17 cellular contexts compared by ENCODE assay signal in genomic region chr9:135275163-135275925, GRCh38.
A peak's percentile ranks its signal among the peaks of the same experiment; 100 is the strongest.
DNase-seq lines count a peak whose midpoint lies in the region; ATAC-seq and TF ChIP-seq lines count a peak whose summit lies in the region.
"Had no signal": no experiment of that assay in that cellular context is flagged by ENCODE, and none has a peak within 500 bp of the region (broad histone marks: within the 10 kb centered on the region; RNA-seq: fewer than 3 reads in every experiment).

No MANE protein-coding gene starts in this region.

- H3K27ac ChIP-seq in layer of hippocampus (ENCODE audit: low read depth, low read length) (peak overlapping the region; percentile 4), temporal lobe (ENCODE audit: low read depth, low read length) (peak overlapping the region; percentile 30), esophagus squamous epithelium (no peak overlapping the region)
- no peak overlapping the region for H3K27ac ChIP-seq in CD8-positive, alpha-beta memory T cell (ENCODE audit: low read depth, low read length)
- H3K27ac ChIP-seq: brain microvascular endothelial cell had no signal

- POLR2A ChIA-PET in CD8-positive, alpha-beta memory T cell (lab: Charles Lee), result no interaction called here

- ATAC-seq in effector memory CD8-positive, alpha-beta T cell (replicated peaks), result no peak
- ATAC-seq: activated CD4-positive, alpha-beta T cell treated with anti-CD3 and anti-CD28 coated beads for 36 hours had no signal

- H3K4me1 ChIP-seq in CD8-positive, alpha-beta memory T cell (ENCODE audit: insufficient read depth, low read length), result no peaks in the 10 kb centered on the region
- peaks cover 0 to 14% (median 9%) of the 10 kb centered on the region in 3 donors for H3K4me1 ChIP-seq in esophagus squamous epithelium

- CTCF ChIA-PET in CD8-positive, alpha-beta memory T cell (lab: Charles Lee), result no interaction called here

- H3K4me1 Mint-ChIP-seq in effector memory CD8-positive, alpha-beta T cell (ENCODE audit: low read depth in 2 of 2), result no peaks in the 10 kb centered on the region
- H3K4me1 Mint-ChIP-seq in CD8-positive, alpha-beta memory T cell, result no peaks in the 10 kb centered on the region
- H3K4me1 Mint-ChIP-seq: activated CD4-positive, alpha-beta T cell treated with anti-CD3 and anti-CD28 coated beads for 36 hours; activated naive CD4-positive, alpha-beta T cell treated with anti-CD3 and anti-CD28 coated beads, Interleukin-2, amount 50 U/mL, for 24 hours; CD4-positive, alpha-beta memory T cell had no signal

- peaks cover 45 to 95% of the 10 kb centered on the region in 2 donors for H3K27me3 Mint-ChIP-seq in effector memory CD8-positive, alpha-beta T cell
- peaks cover 3 to 22% of the 10 kb centered on the region in 2 donors for H3K27me3 Mint-ChIP-seq in CD8-positive, alpha-beta memory T cell

- H3K9me3 ChIP-seq in CD8-positive, alpha-beta memory T cell (ENCODE audit: low read length), result no peaks in the 10 kb centered on the region
- H3K9me3 ChIP-seq in esophagus squamous epithelium, result no peaks in the 10 kb centered on the region
- H3K9me3 ChIP-seq: MG63 had no signal

- 51 to 56% methylated on average over 5 to 8 of the region's 18 CpGs for WGBS in esophagus squamous epithelium, 2 donors

- H3K4me3 Mint-ChIP-seq in effector memory CD8-positive, alpha-beta T cell, result no peak overlapping the region
- H3K4me3 Mint-ChIP-seq in CD8-positive, alpha-beta memory T cell, result no peak overlapping the region
- H3K4me3 Mint-ChIP-seq: activated CD4-positive, alpha-beta T cell treated with anti-CD3 and anti-CD28 coated beads for 36 hours; activated naive CD4-positive, alpha-beta T cell treated with anti-CD3 and anti-CD28 coated beads, Interleukin-2, amount 50 U/mL, for 24 hours; CD4-positive, alpha-beta memory T cell; H9; T-helper 2 cell treated with Interferon-gamma antibody and Interleukin-4, amounts not matched to agents 5 μg/mL and 100 μg/mL, for 36 hours had no signal

- intact Hi-C loops in esophagus squamous epithelium (cut with DNase I), result no loop called here

- H3K36me3 Mint-ChIP-seq in effector memory CD8-positive, alpha-beta T cell (ENCODE audit: insufficient read depth), result no peaks in the 10 kb centered on the region
- no peaks in the 10 kb centered on the region for H3K36me3 Mint-ChIP-seq in CD8-positive, alpha-beta memory T cell
- H3K36me3 Mint-ChIP-seq: activated naive CD4-positive, alpha-beta T cell treated with anti-CD3 and anti-CD28 coated beads, Interleukin-2, amount 50 U/mL, for 24 hours; CD4-positive, alpha-beta memory T cell had no signal

- no peak overlapping the region for H3K4me3 ChIP-seq in CD8-positive, alpha-beta memory T cell (ENCODE audit: low read length)
- H3K4me3 ChIP-seq in esophagus squamous epithelium, result no peak overlapping the region
- H3K4me3 ChIP-seq: MG63 had no signal

- no peaks in the 10 kb centered on the region for H3K9me3 Mint-ChIP-seq in effector memory CD8-positive, alpha-beta T cell
- peaks cover 0 to 2% (median 0%) of the 10 kb centered on the region in 5 donors for H3K9me3 Mint-ChIP-seq in CD8-positive, alpha-beta memory T cell
- H3K9me3 Mint-ChIP-seq: activated naive CD4-positive, alpha-beta T cell treated with anti-CD3 and anti-CD28 coated beads, Interleukin-2, amount 50 U/mL, for 24 hours; T-helper 2 cell treated with Interferon-gamma antibody and Interleukin-4, amounts not matched to agents 5 μg/mL and 100 μg/mL, for 36 hours had no signal

- no peak overlapping the region for H3K27ac Mint-ChIP-seq in effector memory CD8-positive, alpha-beta T cell
- no peak overlapping the region for H3K27ac Mint-ChIP-seq in CD8-positive, alpha-beta memory T cell
- H3K27ac Mint-ChIP-seq: activated CD4-positive, alpha-beta T cell treated with anti-CD3 and anti-CD28 coated beads for 36 hours; CD4-positive, alpha-beta memory T cell; T-helper 2 cell treated with Interferon-gamma antibody and Interleukin-4, amounts not matched to agents 5 μg/mL and 100 μg/mL, for 36 hours had no signal

- TF ChIP-seq CTCF in esophagus squamous epithelium (IDR thresholded peaks at IDR 0.05), result peak in 1 of 6 experiments; percentile 15

- no peak for TF ChIP-seq POLR2A in esophagus squamous epithelium (IDR thresholded peaks at IDR 0.05)

- no peaks in the 10 kb centered on the region for H3K36me3 ChIP-seq in CD8-positive, alpha-beta memory T cell (ENCODE audit: insufficient read depth, low read length)
- no peaks in the 10 kb centered on the region for H3K36me3 ChIP-seq in esophagus squamous epithelium
- H3K36me3 ChIP-seq: brain microvascular endothelial cell, MG63 had no signal

- peaks cover 6% of the 10 kb centered on the region for H3K27me3 ChIP-seq in layer of hippocampus (ENCODE audit: control insufficient read depth, insufficient read depth, low read length)
- peaks cover 3% of the 10 kb centered on the region for H3K27me3 ChIP-seq in CD8-positive, alpha-beta memory T cell (ENCODE audit: insufficient read depth, low read length, poor library complexity, severe bottlenecking)
- peaks cover 0 to 98% (median 0%) of the 10 kb centered on the region in 4 donors for H3K27me3 ChIP-seq in esophagus squamous epithelium
- H3K27me3 ChIP-seq: brain microvascular endothelial cell, MG63 had no signal

- peak; percentile 47 for DNase-seq in NCI-H2171 treated with DMSO at 0.1 percent for 48 hours (lab: John Stamatoyannopoulos, UW)
- DNase-seq in NCI-H2171 (lab: John Stamatoyannopoulos, UW), result no peak
- DNase-seq in anterior cingulate cortex (lab: John Stamatoyannopoulos, UW), result peak in 47 of 58 donors; percentile 12 to 72 (median 42)
- DNase-seq in effector memory CD8-positive, alpha-beta T cell, result no peak
- no peak for DNase-seq in CD8-positive, alpha-beta memory T cell
- DNase-seq in esophagus squamous epithelium (lab: John Stamatoyannopoulos, UW), result no peak
- DNase-seq: activated CD4-positive, alpha-beta T cell treated with anti-CD3 and anti-CD28 coated beads for 36 hours; brain microvascular endothelial cell; CD4-positive, alpha-beta memory T cell; H9; MG63; NCI-H2227 treated with DMSO at 0.1 percent for 48 hours; stimulated activated CD4-positive, alpha-beta T cell treated with anti-CD3 and anti-CD28 coated beads, Interleukin-4, amount 100 ng/mL, for 24 hours had no signal

Comparison
In these comparisons a context has a peak if more than half of its experiments do, and no peak if none do; other contexts are left out.
1. DNase-seq: peak in NCI-H2171 treated with DMSO at 0.1 percent for 48 hours (single experiment) and anterior cingulate cortex (47 of 58); none in NCI-H2171 (single experiment), effector memory CD8-positive, alpha-beta T cell (0 of 3), CD8-positive, alpha-beta memory T cell (0 of 5) and esophagus squamous epithelium (single experiment).
2. H3K27ac ChIP-seq: peak in layer of hippocampus (single experiment) and temporal lobe (single experiment); none in CD8-positive, alpha-beta memory T cell (single experiment) and esophagus squamous epithelium (0 of 4).